Comparison of ENCODE assay signal across 6 cellular contexts in the genomic region with DNA sequence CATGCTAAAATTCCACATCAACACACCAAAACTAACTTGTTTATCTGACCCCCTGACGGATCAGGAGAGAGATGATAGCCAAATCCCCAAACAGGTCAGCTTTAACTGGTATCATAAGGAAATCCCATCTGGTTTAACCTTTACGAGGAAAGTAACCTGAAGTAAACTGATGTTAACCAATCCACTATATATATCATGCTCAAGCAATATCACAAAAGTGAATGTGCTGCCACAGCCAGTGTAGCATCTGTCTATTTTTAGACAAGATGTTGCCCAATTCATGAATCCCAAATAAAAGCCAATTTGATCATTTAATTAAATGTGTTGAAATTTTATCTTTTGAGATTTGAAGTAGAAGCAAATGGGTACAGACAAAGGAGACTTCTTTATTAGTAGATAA.
"Had no signal": no experiment of that assay in that cellular context is flagged by ENCODE, and none has a peak within 500 bp of the region (broad histone marks: within the 10 kb centered on the region; RNA-seq: fewer than 3 reads in every experiment).

No MANE protein-coding gene starts in this region.

- H3K36me3 Mint-ChIP-seq: IgD-negative memory B cell had no signal

- H3K27ac ChIP-seq: HL-60 had no signal

- H3K9me3 Mint-ChIP-seq: IgD-negative memory B cell had no signal

- DNase-seq: IMR-90, KBM-7 had no signal

- ATAC-seq: HepG2, K562 had no signal

- H3K4me3 Mint-ChIP-seq: IgD-negative memory B cell had no signal

- H3K4me3 ChIP-seq: K562 had no signal
